ENCODE assay signal across 8 cellular contexts in the genomic region with DNA sequence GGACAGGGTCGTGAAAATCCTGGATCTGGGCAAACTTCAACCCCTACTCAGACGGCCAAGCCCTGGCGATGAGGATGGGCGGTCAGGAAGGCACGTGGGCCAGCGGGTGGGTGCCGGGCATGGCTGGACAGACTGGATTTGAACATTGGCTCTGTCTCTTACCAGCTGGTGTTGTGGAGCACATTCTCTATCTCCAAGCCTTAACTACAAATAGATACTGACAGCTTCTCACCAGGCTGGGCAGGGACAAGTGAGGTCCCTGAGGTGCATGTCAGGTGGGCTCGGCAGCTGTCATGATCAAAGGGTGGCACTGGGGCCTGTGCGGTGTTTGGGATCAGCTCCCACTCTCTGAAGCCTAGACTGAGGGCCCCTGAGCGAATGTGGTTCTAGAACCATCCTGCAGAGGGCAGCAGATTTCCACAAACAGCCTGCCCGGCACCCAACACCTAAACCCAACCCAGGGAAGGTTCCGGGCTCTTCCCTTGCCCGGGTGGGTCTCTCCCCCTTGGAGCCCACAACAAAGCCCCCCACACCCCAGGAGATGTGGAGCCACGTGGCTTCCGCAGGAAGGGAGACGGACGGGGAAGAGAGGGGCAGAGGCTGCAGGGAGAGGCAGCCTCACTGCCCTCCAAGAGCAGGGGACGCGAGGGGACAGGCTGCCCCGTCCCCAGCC. TPM values are rescaled to one million over a fixed set of nuclear protein-coding genes. Genes with fewer than 3 reads are reported as not detected.
DNase-seq lines count a peak whose midpoint lies in the region; TF ChIP-seq lines count a peak whose summit lies in the region.

No MANE protein-coding gene starts in this region.

- peak; percentile 83 for TF ChIP-seq CTCF in LNCaP clone FGC (IDR thresholded peaks at IDR 0.05; ENCODE audit: control insufficient read depth, extremely low read depth, insufficient read depth)

- H3K27ac Mint-ChIP-seq in T-helper 2 cell treated with Interferon-gamma antibody and Interleukin-4, amounts not matched to agents 5 μg/mL and 100 μg/mL, for 36 hours, result peak overlapping the region; percentile 43

- peaks cover 7% of the 10 kb centered on the region for H3K36me3 ChIP-seq in H7 (replicated peaks; ENCODE audit: control insufficient read depth, insufficient read depth, low read length)
- H3K36me3 ChIP-seq in skeletal muscle satellite cell (ENCODE audit: insufficient read depth, low read length), result peaks cover 27% of the 10 kb centered on the region

- peaks cover 10% of the 10 kb centered on the region for H3K36me3 Mint-ChIP-seq in T-helper 2 cell treated with Interferon-gamma antibody and Interleukin-4, amounts not matched to agents 5 μg/mL and 100 μg/mL, for 36 hours (ENCODE audit: low read depth)

- H3K4me1 ChIP-seq in skeletal muscle satellite cell (ENCODE audit: control insufficient read depth, insufficient read depth, low read length), result peaks cover 36% of the 10 kb centered on the region

- H3K27me3 Mint-ChIP-seq in T-helper 2 cell treated with Interferon-gamma antibody and Interleukin-4, amounts not matched to agents 5 μg/mL and 100 μg/mL, for 36 hours (ENCODE audit: low read depth), result no peaks in the 10 kb centered on the region

- no peak overlapping the region for H3K4me3 Mint-ChIP-seq in T-helper 2 cell treated with Interferon-gamma antibody and Interleukin-4, amounts not matched to agents 5 μg/mL and 100 μg/mL, for 36 hours

- DNase-seq in NCI-H1436 (lab: John Stamatoyannopoulos, UW) (peak; percentile 57), NCI-H1436 treated with DMSO at 0.1 percent for 48 hours (lab: John Stamatoyannopoulos, UW) (no peak), H7 (peak; percentile 94), LNCaP clone FGC (ENCODE audit: low read depth) (no peak), astrocyte of the hippocampus (ENCODE audit: low read depth, low spot score) (peak; percentile 82), hypothalamus (lab: John Stamatoyannopoulos, UW) (peak in 46 of 51 donors; percentile 16 to 83 (median 54))
- peak; percentile 36 for DNase-seq in T-helper 2 cell treated with Interferon-gamma antibody and Interleukin-4, amounts not matched to agents 5 μg/mL and 100 μg/mL, for 36 hours (ENCODE audit: low spot score)

- H3K4me3 ChIP-seq in H7 (ENCODE audit: insufficient read depth, low read depth, low read length), result no peak overlapping the region
- no peak overlapping the region for H3K4me3 ChIP-seq in LNCaP clone FGC (ENCODE audit: low read depth, low read length)
- no peak overlapping the region for H3K4me3 ChIP-seq in skeletal muscle satellite cell (ENCODE audit: low read length)

- H3K4me2 ChIP-seq in skeletal muscle satellite cell (ENCODE audit: low read length), result no peak overlapping the region

- H3K9me3 Mint-ChIP-seq in T-helper 2 cell treated with Interferon-gamma antibody and Interleukin-4, amounts not matched to agents 5 μg/mL and 100 μg/mL, for 36 hours, result no peaks in the 10 kb centered on the region

- peak overlapping the region; percentile 25 for H3K9ac ChIP-seq in skeletal muscle satellite cell (ENCODE audit: low read depth, low read length)

- no peaks in the 10 kb centered on the region for H3K27me3 ChIP-seq in H7 (ENCODE audit: control insufficient read depth, insufficient read depth, low read length)
- H3K27me3 ChIP-seq in skeletal muscle satellite cell (ENCODE audit: control insufficient read depth, insufficient read depth, low read length), result no peaks in the 10 kb centered on the region

- peaks cover 11% of the 10 kb centered on the region for H3K4me1 Mint-ChIP-seq in T-helper 2 cell treated with Interferon-gamma antibody and Interleukin-4, amounts not matched to agents 5 μg/mL and 100 μg/mL, for 36 hours (ENCODE audit: low read depth)

- no peaks in the 10 kb centered on the region for H3K9me3 ChIP-seq in skeletal muscle satellite cell (replicated peaks; ENCODE audit: low read length)

RNA-seq across cellular contexts. Expression of a gene that starts 58.4 kb away (rescaled TPM):
- 32.6 and 34.3 TPM in 2 replicates for total RNA-seq in H7 (2014; rRNA removed; shearing (Covaris generic))
- total RNA-seq in skeletal muscle satellite cell (2012; rRNA removed), result 0.51 and 1.3 TPM in 2 replicates

Comparison
In these comparisons a context has a peak if more than half of its experiments do, and no peak if none do; other contexts are left out.
1. DNase-seq: peak in NCI-H1436 (single experiment), H7 (single experiment), T-helper 2 cell treated with Interferon-gamma antibody and Interleukin-4, amounts not matched to agents 5 μg/mL and 100 μg/mL, for 36 hours (single experiment), astrocyte of the hippocampus (single experiment) and hypothalamus (46 of 51); none in NCI-H1436 treated with DMSO at 0.1 percent for 48 hours (single experiment) and LNCaP clone FGC (single experiment).